ENCODE assay signal across 24 cellular contexts in the genomic region with DNA sequence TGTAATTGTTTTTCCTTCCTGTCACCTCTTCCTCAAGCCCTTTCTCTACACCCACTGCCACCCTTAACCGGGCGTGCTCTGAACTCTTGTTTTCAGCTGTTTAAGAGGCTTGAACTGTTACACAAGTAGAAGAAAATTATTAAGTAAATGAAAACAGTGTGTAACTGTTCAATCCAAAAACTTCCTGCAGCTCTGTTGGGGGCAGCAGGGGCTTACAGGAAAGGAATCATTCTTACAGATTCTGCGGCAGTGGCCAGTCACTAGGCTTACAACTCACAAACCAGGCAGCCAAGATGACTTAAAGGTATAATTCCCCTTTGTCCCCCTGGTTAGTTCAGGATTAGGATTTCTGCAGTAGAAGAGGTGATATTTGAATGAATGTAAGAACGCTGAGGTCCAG.
DNase-seq lines count a peak whose midpoint lies in the region; TF ChIP-seq lines count a peak whose summit lies in the region.
"Had no signal": no experiment of that assay in that cellular context is flagged by ENCODE, and none has a peak within 500 bp of the region (broad histone marks: within the 10 kb centered on the region; RNA-seq: fewer than 3 reads in every experiment).

No MANE protein-coding gene starts in this region.

- no peak overlapping the region for H2BK15ac ChIP-seq in mesenchymal stem cell (ENCODE audit: low read depth, poor library complexity, severe bottlenecking)

- 0 out of 2 replicates have a peak, but pooled peaks have one; percentile 29 for TF ChIP-seq CTCF in PC-9 (conservative IDR thresholded peaks at IDR 0.05)
- no peak for TF ChIP-seq CTCF in RWPE1 (conservative IDR thresholded peaks at IDR 0.05; ENCODE audit: low read depth)

- WGBS in mesenchymal stem cell = 83% methylated on average over 2 of the region's 4 CpGs

- H3K9ac ChIP-seq in mesenchymal stem cell (ENCODE audit: low read length) = no peak overlapping the region

- H3K27me3 ChIP-seq in PC-9 (ENCODE audit: insufficient read depth, low read depth) (no peaks in the 10 kb centered on the region), mesenchymal stem cell (ENCODE audit: control insufficient read depth in 1 of 2, insufficient read depth in 1 of 2, low read length in 2 of 2) (no peaks in the 10 kb centered on the region)
- H3K27me3 ChIP-seq: MG63, upper lobe of right lung had no signal

- H3K23ac ChIP-seq in mesenchymal stem cell (ENCODE audit: low read length in 2 of 2) = no peak overlapping the region

- DNase-seq in PC-9 = no peak
- peak; percentile 55 for DNase-seq in amniotic epithelial cell (ENCODE audit: low read depth)
- DNase-seq in mesenchymal stem cell = no peak
- no peak for DNase-seq in RWPE1 (ENCODE audit: low spot score)
- DNase-seq in NCI-H2171 treated with DMSO at 0.1 percent for 48 hours (lab: John Stamatoyannopoulos, UW) = no peak
- no peak for DNase-seq in NCI-H146 (lab: John Stamatoyannopoulos, UW)
- no peak for DNase-seq in activated T-cell treated with anti-CD3 and anti-CD28 coated beads for 4 hours
- DNase-seq: activated CD4-positive, alpha-beta memory T cell treated with anti-CD3 and anti-CD28 coated beads for 36 hours; activated CD8-positive, alpha-beta memory T cell treated with anti-CD3 and anti-CD28 coated beads, Interleukin-2, amount 50 U/mL, for 4 hours; aorta; Calu3; DMS79 treated with DMSO at 0.1 percent for 48 hours; dorsolateral prefrontal cortex; HCEC 1CT; KBM-7; MG63; NCI-H1417 treated with DMSO at 0.1 percent for 48 hours; NCI-H2107; retina; Right ventricle myocardium superior; stimulated activated CD4-positive, alpha-beta T cell treated with anti-CD3 and anti-CD28 coated beads, Interleukin-12 subunit alpha, Interleukin-12 subunit beta, amount 100 ng/mL, for 4 hours; stimulated activated CD4-positive, alpha-beta T cell treated with anti-CD3 and anti-CD28 coated beads, Interleukin-4, amount 100 ng/mL, for 1 hour; substantia nigra; upper lobe of right lung had no signal

- POLR2A ChIA-PET in PC-9 (lab: Charles Lee; ENCODE audit: unreplicated experiment) = no interaction called here
- POLR2A ChIA-PET in RWPE1 (lab: Yijun Ruan, JAX; ENCODE audit: low non-redundant PET) = no interaction called here

- H2AFZ ChIP-seq in PC-9 (no peak overlapping the region), mesenchymal stem cell (ENCODE audit: low read depth, low read length) (peak overlapping the region; percentile 42)

- H3K18ac ChIP-seq in mesenchymal stem cell (ENCODE audit: low read depth in 1 of 2, low read length in 2 of 2) = peak overlapping the region in 1 of 2 experiments; percentile 70

- H3K79me1 ChIP-seq in mesenchymal stem cell (replicated peaks; ENCODE audit: low read length, poor library complexity, severe bottlenecking) = no peaks in the 10 kb centered on the region

- no peak overlapping the region for H4K8ac ChIP-seq in mesenchymal stem cell (ENCODE audit: low read length)

- H3K14ac ChIP-seq in mesenchymal stem cell (ENCODE audit: low read length in 2 of 2) = no peak overlapping the region

- no peak overlapping the region for H2BK5ac ChIP-seq in mesenchymal stem cell (ENCODE audit: low read depth, low read length, poor library complexity, severe bottlenecking)

- no peaks in the 10 kb centered on the region for H3K79me2 ChIP-seq in PC-9 (ENCODE audit: low read depth)

- CTCF ChIA-PET in PC-9 (lab: Charles Lee) = no interaction called here
- CTCF ChIA-PET in RWPE1 (lab: Yijun Ruan, JAX) = interaction anchor here (0.6 to 0.7 kb wide), 2 partner anchors 504 to 1085 kb away, joined by 3 to 4 read pairs; no protein-coding TSS in a partner anchor

- H3K4me1 ChIP-seq in PC-9 (replicated peaks; ENCODE audit: insufficient read depth) = no peaks in the 10 kb centered on the region
- peaks cover 6% of the 10 kb centered on the region for H3K4me1 ChIP-seq in mesenchymal stem cell (ENCODE audit: control insufficient read depth, insufficient read depth, low read depth, low read length)

- H3K36me3 ChIP-seq in PC-9 (ENCODE audit: low read depth) (no peaks in the 10 kb centered on the region), mesenchymal stem cell (ENCODE audit: control insufficient read depth in 1 of 2, insufficient read depth in 2 of 2, low read depth in 1 of 2, low read length in 2 of 2) (no peaks in the 10 kb centered on the region)
- H3K36me3 ChIP-seq: MG63, upper lobe of right lung had no signal

- no peak overlapping the region for H3K4ac ChIP-seq in mesenchymal stem cell (ENCODE audit: low read depth in 1 of 2, low read length in 2 of 2)

- no peak overlapping the region for H3K4me3 ChIP-seq in PC-9
- H3K4me3 ChIP-seq in mesenchymal stem cell (ENCODE audit: insufficient read depth in 1 of 2, low read depth in 1 of 2, low read length in 2 of 2) = no peak overlapping the region
- H3K4me3 ChIP-seq: dorsolateral prefrontal cortex, MG63, upper lobe of right lung had no signal

- no peak overlapping the region for H2AK5ac ChIP-seq in mesenchymal stem cell (ENCODE audit: low read length, severe bottlenecking)

- H3K9me3 ChIP-seq in PC-9 (ENCODE audit: insufficient read depth, low read depth) (no peaks in the 10 kb centered on the region), mesenchymal stem cell (ENCODE audit: control insufficient read depth, low read length) (no peaks in the 10 kb centered on the region)
- H3K9me3 ChIP-seq: MG63, upper lobe of right lung had no signal

- intact Hi-C loops in PC-9 (cut with micrococcal nuclease; ENCODE audit: unreplicated experiment) = no loop called here

- no TSS peak for BruUV-seq in PC-9 (replicated peaks; lab: Mats Ljungman, UMichigan)

- no peak overlapping the region for H4K91ac ChIP-seq in mesenchymal stem cell (ENCODE audit: low read length)

- no peaks in the 10 kb centered on the region for H3K9me2 ChIP-seq in PC-9 (ENCODE audit: insufficient read depth)

- H2BK120ac ChIP-seq in mesenchymal stem cell (ENCODE audit: low read depth, low read length) = no peak overlapping the region

- H3F3A ChIP-seq in PC-9 (ENCODE audit: insufficient read depth, low read depth) = no peaks in the 10 kb centered on the region

- H3K4me2 ChIP-seq in PC-9 (no peak overlapping the region), mesenchymal stem cell (ENCODE audit: low read length, poor library complexity, severe bottlenecking) (no peak overlapping the region)

- no peak overlapping the region for H3K27ac ChIP-seq in PC-9
- no peak overlapping the region for H3K27ac ChIP-seq in mesenchymal stem cell (ENCODE audit: low read length, poor library complexity, severe bottlenecking)
- H3K27ac ChIP-seq in RWPE1 = no peak overlapping the region
- H3K27ac ChIP-seq: dorsolateral prefrontal cortex, upper lobe of right lung had no signal

- no peaks in the 10 kb centered on the region for H4K20me1 ChIP-seq in PC-9 (ENCODE audit: insufficient read depth)

- no peak overlapping the region for H2BK12ac ChIP-seq in mesenchymal stem cell (ENCODE audit: low read length in 2 of 2)
